In the genomic region with DNA sequence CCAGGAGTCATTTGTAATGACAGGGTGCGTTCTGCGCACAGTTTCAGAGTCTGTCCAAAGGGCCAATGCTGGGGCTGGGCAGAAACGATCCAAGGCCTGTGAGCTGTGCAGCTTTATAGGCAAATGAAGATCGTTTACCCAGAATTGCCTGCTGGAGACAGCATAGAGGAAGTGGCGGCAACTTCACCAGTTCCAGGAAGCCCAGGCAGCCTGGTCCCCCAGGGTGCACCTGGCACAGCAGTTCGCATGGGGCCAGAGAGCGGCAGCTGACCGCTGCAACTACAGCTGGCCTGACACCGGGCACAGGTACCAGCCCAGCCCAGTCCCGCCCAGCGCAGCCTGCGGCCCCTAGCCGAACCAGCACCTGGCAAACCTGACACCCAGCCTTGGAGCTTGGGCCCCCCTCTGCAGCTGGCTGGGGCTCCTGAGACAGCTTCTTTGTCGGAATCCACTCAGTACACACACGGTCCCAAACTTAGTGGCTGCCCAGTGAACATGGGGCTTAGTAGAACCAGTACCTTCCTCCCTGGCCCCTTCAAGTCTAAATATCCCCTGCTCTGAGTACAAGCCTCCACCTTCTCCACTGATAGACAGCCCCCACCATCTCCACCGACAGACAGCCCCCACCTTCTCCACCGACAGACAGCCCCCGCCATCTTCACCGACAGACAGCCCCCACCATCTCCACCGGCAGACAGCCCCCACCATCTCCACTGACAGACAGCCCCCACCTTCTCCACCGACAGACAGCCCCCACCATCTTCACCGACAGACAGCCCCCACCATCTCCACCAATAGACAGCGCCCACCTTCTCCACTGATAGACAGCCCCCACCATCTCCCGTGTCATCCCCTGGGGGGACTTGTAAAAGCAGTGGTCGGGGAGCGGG, we compare ENCODE assay signal across 8 cellular contexts.
DNase-seq lines count a peak whose midpoint lies in the region; ATAC-seq and TF ChIP-seq lines count a peak whose summit lies in the region.
"Not testable (repeated sequence)": the region's sequence is repeated elsewhere in the genome, so short reads cannot be mapped to it uniquely, and the experiment has no call there.

No MANE protein-coding gene starts in this region.

- not testable (repeated sequence) for H3K27me3 ChIP-seq in Karpas-422 (ENCODE audit: low read length); duodenal mucosa (ENCODE audit: control insufficient read depth in 1 of 2, insufficient read depth in 2 of 2, low read length in 2 of 2); stomach

- H3K9ac ChIP-seq in Karpas-422 (ENCODE audit: low read length) (peak overlapping the region; percentile 56), duodenal mucosa (ENCODE audit: low read depth in 1 of 2, low read length in 2 of 2) (peak overlapping the region in 1 of 2 donors; percentile 25)

- not testable (repeated sequence) for H3K9me3 Mint-ChIP-seq in naive thymus-derived CD8-positive, alpha-beta T cell

- not testable (repeated sequence) for TF ChIP-seq EP300 in stomach (IDR thresholded peaks at IDR 0.05)

- H3K9me2 ChIP-seq in Karpas-422 (replicated peaks; ENCODE audit: insufficient read depth, low read length): not testable (repeated sequence)

- H3K79me2 ChIP-seq in Karpas-422 (ENCODE audit: low read length): peaks cover 61% of the 10 kb centered on the region

- not testable (repeated sequence) for H3K36me3 ChIP-seq in Karpas-422 (ENCODE audit: insufficient read depth, low read length); duodenal mucosa (ENCODE audit: control insufficient read depth in 1 of 2, insufficient read depth in 2 of 2, low read length in 2 of 2); stomach

- H3K27ac Mint-ChIP-seq in naive thymus-derived CD8-positive, alpha-beta T cell: peak overlapping the region; percentile 90 to 96 (median 92)

- POLR2A ChIA-PET in naive thymus-derived CD8-positive, alpha-beta T cell (lab: Charles Lee): interaction anchor here (0.7 to 1.5 kb wide), 3 partner anchors 12 to 129 kb away, joined by 4 to 5 read pairs (median 4); a partner anchor contains a TSS

- TF ChIP-seq CTCF in GM12864 (IDR thresholded peaks at IDR 0.05; ENCODE audit: low read depth, low read length, missing control alignments); stomach (IDR thresholded peaks at IDR 0.05): not testable (repeated sequence)

- H3K27me3 Mint-ChIP-seq in naive thymus-derived CD8-positive, alpha-beta T cell: not testable (repeated sequence)

- peak overlapping the region; percentile 69 for H3K4me2 ChIP-seq in Karpas-422 (ENCODE audit: low read depth, low read length, poor library complexity, severe bottlenecking)

- H3K4me3 Mint-ChIP-seq in naive thymus-derived CD8-positive, alpha-beta T cell: peak overlapping the region; percentile 76 to 91 (median 86)

- H3K27ac ChIP-seq in Karpas-422 (ENCODE audit: low read length) (peak overlapping the region; percentile 90), duodenal mucosa (ENCODE audit: low read depth, low read length) (peak overlapping the region; percentile 75), stomach (peak overlapping the region in 3 of 5 donors; percentile 60 to 76 (median 69))

- not testable (repeated sequence) for H3K9me3 ChIP-seq in Karpas-422 (ENCODE audit: low read length); duodenal mucosa (ENCODE audit: control insufficient read depth in 1 of 2, low read length in 2 of 2); stomach

- peak overlapping the region; percentile 38 for H3K4me3 ChIP-seq in GM12864 (ENCODE audit: low read depth, low read length)
- peak overlapping the region; percentile 65 for H3K4me3 ChIP-seq in Karpas-422 (ENCODE audit: low read length)
- H3K4me3 ChIP-seq in duodenal mucosa (ENCODE audit: low read depth in 1 of 2, low read length in 2 of 2): peak overlapping the region in 1 of 2 donors; percentile 45
- peak overlapping the region in 2 of 4 donors; percentile 7 to 19 for H3K4me3 ChIP-seq in stomach

- intact Hi-C loops in stomach (cut with DNase I; ENCODE audit: low total_unique reads): not testable (repeated sequence)

- not testable (repeated sequence) for H2AFZ ChIP-seq in Karpas-422 (ENCODE audit: low read length)

- peaks cover 13 to 51% (median 46%) of the 10 kb centered on the region in 4 donors for H3K4me1 Mint-ChIP-seq in naive thymus-derived CD8-positive, alpha-beta T cell

- WGBS in stomach, 5 donors: 47 to 67% (median 48%) methylated on average over 15 to 26 of the region's 26 CpGs

- peak; percentile 39 for ATAC-seq in GM21723 (IDR thresholded peaks at IDR 0.05; ENCODE audit: unreplicated experiment)
- peak; percentile 54 to 66 for ATAC-seq in naive thymus-derived CD8-positive, alpha-beta T cell

- DNase-seq in GM12864 (ENCODE audit: low read depth): not testable (repeated sequence)
- DNase-seq in Karpas-422: peak; percentile 91
- DNase-seq in SIG-M5 treated with dmso at 0.1 percent for 504 hours (lab: John Stamatoyannopoulos, UW; ENCODE audit: unreplicated experiment): peak; percentile 9
- DNase-seq in activated CD8-positive, alpha-beta memory T cell treated with anti-CD3 and anti-CD28 coated beads, Interleukin-2, amount 50 U/mL, for 48 hours: peak; percentile 71
- DNase-seq in naive thymus-derived CD8-positive, alpha-beta T cell: peak in 9 of 10 donors; percentile 15 to 65 (median 47)
- DNase-seq in stomach: peak; percentile 65

- H3K36me3 Mint-ChIP-seq in naive thymus-derived CD8-positive, alpha-beta T cell: not testable (repeated sequence)

- H4K20me1 ChIP-seq in Karpas-422 (ENCODE audit: insufficient read depth, low read depth, low read length): peaks cover 11% of the 10 kb centered on the region; the same call in 1 of the 2 replicates

- peaks cover 56% of the 10 kb centered on the region for H3K4me1 ChIP-seq in Karpas-422 (ENCODE audit: low read length)
- peaks cover 0 to 17% of the 10 kb centered on the region in 2 donors for H3K4me1 ChIP-seq in duodenal mucosa (ENCODE audit: control insufficient read depth in 1 of 2, insufficient read depth in 2 of 2, low read length in 2 of 2)
- peaks cover 14 to 67% (median 27%) of the 10 kb centered on the region in 4 donors for H3K4me1 ChIP-seq in stomach

- TF ChIP-seq POLR2A in stomach (IDR thresholded peaks at IDR 0.05): not testable (repeated sequence)
